12 cellular contexts compared by ENCODE assay signal in the genomic region with DNA sequence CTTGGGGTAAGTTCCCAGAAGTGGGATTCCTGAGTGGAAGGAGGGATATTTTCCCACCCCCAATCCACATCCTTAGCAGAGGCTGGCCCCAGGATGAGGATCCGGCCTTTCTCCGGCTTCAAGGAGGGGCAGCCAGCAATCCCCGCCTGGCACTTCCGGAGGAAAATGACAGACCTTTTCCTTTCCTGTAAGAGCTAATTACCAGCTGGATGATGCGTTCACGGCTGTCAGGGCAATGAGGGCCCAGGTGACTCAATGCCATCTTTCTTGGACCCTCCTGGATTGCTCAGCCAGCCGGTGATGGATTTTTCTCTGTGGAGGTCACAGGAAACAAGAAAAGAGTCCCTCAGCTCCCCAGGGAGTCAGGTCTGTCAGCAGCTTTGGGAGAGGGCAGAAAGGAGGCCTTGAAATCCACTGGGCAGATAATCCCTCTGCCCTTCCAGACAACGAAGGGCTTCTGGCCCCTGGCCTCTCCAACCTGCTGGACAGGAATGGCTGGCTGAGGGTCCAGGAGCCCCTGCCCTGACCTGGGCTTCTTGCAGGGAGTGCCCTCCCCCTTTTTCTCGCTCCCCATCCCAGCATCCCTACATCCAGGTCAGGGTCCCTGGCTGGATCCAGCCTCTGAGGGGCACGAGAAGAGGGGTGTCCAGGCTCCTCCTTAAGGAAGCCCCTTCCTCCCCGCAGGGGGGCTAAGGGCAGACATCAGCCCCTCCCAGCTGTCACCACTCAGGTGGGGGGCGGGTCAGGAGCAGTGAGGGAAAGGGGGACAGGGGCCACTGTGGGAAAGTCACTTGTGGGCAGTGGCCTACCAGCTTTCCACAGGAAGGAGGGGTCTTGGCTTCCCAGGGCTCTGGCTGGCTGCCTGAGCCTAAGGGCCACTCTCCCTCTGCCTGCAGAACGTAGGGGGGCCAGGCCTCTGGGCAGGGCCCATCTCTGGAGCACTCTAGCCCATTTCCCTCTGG. TPM values are rescaled to one million over a fixed set of nuclear protein-coding genes. Genes with fewer than 3 reads are reported as not detected.
A peak's percentile ranks its signal among the peaks of the same experiment; 100 is the strongest.
DNase-seq lines count a peak whose midpoint lies in the region; ATAC-seq and TF ChIP-seq lines count a peak whose summit lies in the region.
"Had no signal": no experiment of that assay in that cellular context is flagged by ENCODE, and none has a peak within 500 bp of the region (broad histone marks: within the 10 kb centered on the region; RNA-seq: fewer than 3 reads in every experiment).

No MANE protein-coding gene starts in this region.

- H3K4me1 Mint-ChIP-seq in activated CD4-positive, alpha-beta memory T cell treated with anti-CD3 and anti-CD28 coated beads for 36 hours (ENCODE audit: low read depth) = peaks cover 4% of the 10 kb centered on the region
- peaks cover 3% of the 10 kb centered on the region for H3K4me1 Mint-ChIP-seq in activated CD4-positive, alpha-beta memory T cell treated with anti-CD3 and anti-CD28 coated beads, Interleukin-2, amount 10 ng/mL, durations not matched to agents 7 days and 5 days
- peaks cover 0 to 4% (median 2%) of the 10 kb centered on the region in 7 donors for H3K4me1 Mint-ChIP-seq in naive thymus-derived CD4-positive, alpha-beta T cell

- no peak for ATAC-seq in HG02610 (IDR thresholded peaks at IDR 0.05; ENCODE audit: unreplicated experiment)
- ATAC-seq in naive thymus-derived CD4-positive, alpha-beta T cell = no peak

- no peaks in the 10 kb centered on the region for H3K36me3 Mint-ChIP-seq in activated CD4-positive, alpha-beta memory T cell treated with anti-CD3 and anti-CD28 coated beads for 36 hours
- no peaks in the 10 kb centered on the region for H3K36me3 Mint-ChIP-seq in activated CD4-positive, alpha-beta memory T cell treated with anti-CD3 and anti-CD28 coated beads, Interleukin-2, amount 10 ng/mL, durations not matched to agents 7 days and 5 days (ENCODE audit: low read depth)
- no peaks in the 10 kb centered on the region for H3K36me3 Mint-ChIP-seq in naive thymus-derived CD4-positive, alpha-beta T cell
- H3K36me3 Mint-ChIP-seq: activated naive CD8-positive, alpha-beta T cell treated with anti-CD3 and anti-CD28 coated beads, Interleukin-2, amount 10 ng/mL, durations not matched to agents 7 days and 5 days had no signal

- H3K4me1 ChIP-seq in left ventricle myocardium inferior (peaks cover 34% of the 10 kb centered on the region), spleen (peaks cover 0 to 30% (median 17%) of the 10 kb centered on the region in 6 donors)
- H3K4me1 ChIP-seq in naive thymus-derived CD4-positive, alpha-beta T cell (ENCODE audit: control insufficient read depth in 2 of 2, insufficient read depth in 2 of 2, low read length in 2 of 2) = no peaks in the 10 kb centered on the region

- no peaks in the 10 kb centered on the region for H3K9me3 Mint-ChIP-seq in activated CD4-positive, alpha-beta memory T cell treated with anti-CD3 and anti-CD28 coated beads for 36 hours
- no peaks in the 10 kb centered on the region for H3K9me3 Mint-ChIP-seq in activated CD4-positive, alpha-beta memory T cell treated with anti-CD3 and anti-CD28 coated beads, Interleukin-2, amount 10 ng/mL, durations not matched to agents 7 days and 5 days
- no peaks in the 10 kb centered on the region for H3K9me3 Mint-ChIP-seq in naive thymus-derived CD4-positive, alpha-beta T cell
- H3K9me3 Mint-ChIP-seq: activated naive CD8-positive, alpha-beta T cell treated with anti-CD3 and anti-CD28 coated beads, Interleukin-2, amount 10 ng/mL, durations not matched to agents 7 days and 5 days had no signal

- no peak for TF ChIP-seq POLR2A in spleen (IDR thresholded peaks at IDR 0.05)

- CTCF ChIA-PET in activated CD4-positive, alpha-beta memory T cell treated with anti-CD3 and anti-CD28 coated beads for 36 hours (lab: Charles Lee) = interaction anchor here (1.6 kb wide), 1 partner anchor 8 kb away, joined by 9 read pairs; no protein-coding TSS in a partner anchor
- CTCF ChIA-PET in activated CD4-positive, alpha-beta memory T cell treated with anti-CD3 and anti-CD28 coated beads, Interleukin-2, amount 10 ng/mL, durations not matched to agents 7 days and 5 days (lab: Charles Lee) = no interaction called here
- CTCF ChIA-PET in RWPE1 (lab: Yijun Ruan, JAX) = no interaction called here
- CTCF ChIA-PET in naive thymus-derived CD4-positive, alpha-beta T cell (lab: Charles Lee) = interaction anchor here (1.4 kb wide), 1 partner anchor 96 kb away, joined by 3 read pairs; no protein-coding TSS in a partner anchor

- no peaks in the 10 kb centered on the region for H3K9me3 ChIP-seq in left ventricle myocardium inferior (replicated peaks)
- no peaks in the 10 kb centered on the region for H3K9me3 ChIP-seq in spleen
- no peaks in the 10 kb centered on the region for H3K9me3 ChIP-seq in naive thymus-derived CD4-positive, alpha-beta T cell (ENCODE audit: control insufficient read depth in 2 of 3, low read length in 3 of 3)
- H3K9me3 ChIP-seq: sigmoid colon had no signal

- 28 to 42% (median 34%) methylated on average over 12 to 13 of the region's 13 CpGs for WGBS in spleen, 5 donors

- POLR2A ChIA-PET in activated CD4-positive, alpha-beta memory T cell treated with anti-CD3 and anti-CD28 coated beads for 36 hours (lab: Charles Lee) = no interaction called here
- POLR2A ChIA-PET in activated CD4-positive, alpha-beta memory T cell treated with anti-CD3 and anti-CD28 coated beads, Interleukin-2, amount 10 ng/mL, durations not matched to agents 7 days and 5 days (lab: Charles Lee) = interaction anchor here (0.8 to 1.5 kb wide), 2 partner anchors 17 to 452 kb away, joined by 4 to 5 read pairs; a partner anchor contains a TSS
- POLR2A ChIA-PET in RWPE1 (lab: Yijun Ruan, JAX; ENCODE audit: low non-redundant PET) = no interaction called here
- POLR2A ChIA-PET in naive thymus-derived CD4-positive, alpha-beta T cell (lab: Charles Lee) = no interaction called here

- H3K27ac ChIP-seq in RWPE1 (peak overlapping the region; percentile 78), left ventricle myocardium inferior (replicated peaks) (peak overlapping the region; percentile 66), spleen (peak overlapping the region; percentile 46 to 68 (median 62))
- H3K27ac ChIP-seq in naive thymus-derived CD4-positive, alpha-beta T cell (ENCODE audit: low read depth, low read length) = no peak overlapping the region
- H3K27ac ChIP-seq: PC-9, sigmoid colon had no signal

- H3K36me3 ChIP-seq in left ventricle myocardium inferior (no peaks in the 10 kb centered on the region), spleen (no peaks in the 10 kb centered on the region)
- no peaks in the 10 kb centered on the region for H3K36me3 ChIP-seq in naive thymus-derived CD4-positive, alpha-beta T cell (ENCODE audit: control insufficient read depth in 2 of 3, insufficient read depth in 3 of 3, low read length in 3 of 3)
- H3K36me3 ChIP-seq: sigmoid colon had no signal

- H3K27me3 ChIP-seq in left ventricle myocardium inferior (ENCODE audit: low read depth) (no peaks in the 10 kb centered on the region), spleen (replicated peaks in 1 of 7) (peaks cover 0 to 72% (median 0%) of the 10 kb centered on the region in 7 donors)
- no peaks in the 10 kb centered on the region for H3K27me3 ChIP-seq in naive thymus-derived CD4-positive, alpha-beta T cell (ENCODE audit: control insufficient read depth in 2 of 2, insufficient read depth in 2 of 2, low read length in 2 of 2)
- H3K27me3 ChIP-seq: sigmoid colon had no signal

- intact Hi-C loops in activated CD4-positive, alpha-beta memory T cell treated with anti-CD3 and anti-CD28 coated beads for 36 hours (cut with micrococcal nuclease) = no loop called here
- intact Hi-C loops in left ventricle myocardium inferior (cut with micrococcal nuclease) = no loop called here
- intact Hi-C loops in spleen (cut with DNase I; ENCODE audit: low total_unique reads) = no loop called here
- intact Hi-C loops in naive thymus-derived CD4-positive, alpha-beta T cell (cut with micrococcal nuclease) = no loop called here

- TF ChIP-seq CTCF in RWPE1 (conservative IDR thresholded peaks at IDR 0.05; ENCODE audit: low read depth) (no peak), left ventricle myocardium inferior (IDR thresholded peaks at IDR 0.05; ENCODE audit: borderline replicate concordance) (no peak), spleen (IDR thresholded peaks at IDR 0.05 in 8 of 11, conservative IDR thresholded peaks at IDR 0.05 in 3 of 11) (no peak)

- peak; percentile 48 for DNase-seq in activated CD4-positive, alpha-beta memory T cell treated with anti-CD3 and anti-CD28 coated beads for 36 hours
- no peak for DNase-seq in activated CD4-positive, alpha-beta memory T cell treated with anti-CD3 and anti-CD28 coated beads, Interleukin-2, amount 10 ng/mL, durations not matched to agents 7 days and 5 days
- DNase-seq in RWPE1 (ENCODE audit: low spot score) (peak; percentile 44), left ventricle myocardium inferior (no peak), spleen (no peak), DMS79 (lab: John Stamatoyannopoulos, UW) (no peak)
- no peak for DNase-seq in naive thymus-derived CD4-positive, alpha-beta T cell
- DNase-seq: activated CD4-positive, alpha-beta T cell treated with anti-CD3 and anti-CD28 coated beads for 4 hours; activated naive CD8-positive, alpha-beta T cell treated with anti-CD3 and anti-CD28 coated beads, Interleukin-2, amount 10 ng/mL, durations not matched to agents 7 days and 5 days; PC-9; sigmoid colon had no signal

- no peak overlapping the region for H3K4me3 Mint-ChIP-seq in activated CD4-positive, alpha-beta memory T cell treated with anti-CD3 and anti-CD28 coated beads for 36 hours
- H3K4me3 Mint-ChIP-seq in activated CD4-positive, alpha-beta memory T cell treated with anti-CD3 and anti-CD28 coated beads, Interleukin-2, amount 10 ng/mL, durations not matched to agents 7 days and 5 days = no peak overlapping the region
- H3K4me3 Mint-ChIP-seq in naive thymus-derived CD4-positive, alpha-beta T cell = no peak overlapping the region
- H3K4me3 Mint-ChIP-seq: activated naive CD8-positive, alpha-beta T cell treated with anti-CD3 and anti-CD28 coated beads, Interleukin-2, amount 10 ng/mL, durations not matched to agents 7 days and 5 days had no signal

- peaks cover 33% of the 10 kb centered on the region for H3K27me3 Mint-ChIP-seq in activated CD4-positive, alpha-beta memory T cell treated with anti-CD3 and anti-CD28 coated beads for 36 hours
- H3K27me3 Mint-ChIP-seq in activated CD4-positive, alpha-beta memory T cell treated with anti-CD3 and anti-CD28 coated beads, Interleukin-2, amount 10 ng/mL, durations not matched to agents 7 days and 5 days = peaks cover 29% of the 10 kb centered on the region
- peaks cover 21 to 51% (median 34%) of the 10 kb centered on the region in 5 donors for H3K27me3 Mint-ChIP-seq in naive thymus-derived CD4-positive, alpha-beta T cell

- H3K4me3 ChIP-seq in left ventricle myocardium inferior = no peak overlapping the region
- no peak overlapping the region for H3K4me3 ChIP-seq in spleen
- H3K4me3 ChIP-seq in naive thymus-derived CD4-positive, alpha-beta T cell (ENCODE audit: low read length) = no peak overlapping the region
- H3K4me3 ChIP-seq: PC-9, sigmoid colon had no signal

- no peak overlapping the region for H3K27ac Mint-ChIP-seq in activated CD4-positive, alpha-beta memory T cell treated with anti-CD3 and anti-CD28 coated beads for 36 hours
- no peak overlapping the region for H3K27ac Mint-ChIP-seq in activated CD4-positive, alpha-beta memory T cell treated with anti-CD3 and anti-CD28 coated beads, Interleukin-2, amount 10 ng/mL, durations not matched to agents 7 days and 5 days
- no peak overlapping the region for H3K27ac Mint-ChIP-seq in naive thymus-derived CD4-positive, alpha-beta T cell
- H3K27ac Mint-ChIP-seq: activated naive CD8-positive, alpha-beta T cell treated with anti-CD3 and anti-CD28 coated beads, Interleukin-2, amount 10 ng/mL, durations not matched to agents 7 days and 5 days had no signal

RNA-seq across cellular contexts. Expression of a gene that starts 16.1 kb away (rescaled TPM):
- 10 to 100 TPM; 10.7 to 12.3 TPM for total RNA-seq in activated CD4-positive, alpha-beta memory T cell treated with anti-CD3 and anti-CD28 coated beads for 36 hours
- 10 to 100 TPM; 10.2 to 11.7 TPM for total RNA-seq in activated CD4-positive, alpha-beta memory T cell treated with anti-CD3 and anti-CD28 coated beads, Interleukin-2, amount 10 ng/mL, durations not matched to agents 7 days and 5 days
- total RNA-seq in left ventricle myocardium inferior (41.0 TPM), spleen (10 to 100 TPM in 4 of 7 donors, 1 to 10 TPM in 3; 6.0 to 12.4 (median 11.3) TPM)
- 1 to 10 TPM; 1.6 to 6.5 (median 1.9) TPM for polyA plus RNA-seq in spleen
- 1 to 10 TPM; 7.6 to 9.9 (median 9.0) TPM for total RNA-seq in naive thymus-derived CD4-positive, alpha-beta T cell
- polyA plus RNA-seq in naive thymus-derived CD4-positive, alpha-beta T cell = 1 to 10 TPM in 1 of 2 donors, under 1 TPM in 1; 0.76 to 1.5 TPM

RNA-seq across cellular contexts. Expression of a gene that starts 24.8 kb away (rescaled TPM):
- under 1 TPM; 0.29 to 0.38 TPM for total RNA-seq in activated CD4-positive, alpha-beta memory T cell treated with anti-CD3 and anti-CD28 coated beads for 36 hours
- under 1 TPM; 0.08 to 0.10 TPM for total RNA-seq in activated CD4-positive, alpha-beta memory T cell treated with anti-CD3 and anti-CD28 coated beads, Interleukin-2, amount 10 ng/mL, durations not matched to agents 7 days and 5 days
- total RNA-seq in left ventricle myocardium inferior (1.2 TPM), spleen (1 to 10 TPM; 1.8 to 4.2 (median 2.8) TPM)
- polyA plus RNA-seq in spleen = under 1 TPM; 0.43 to 0.67 (median 0.64) TPM
- under 1 TPM in 2 of 5 experiments, not detected in 3; 0.40 to 0.41 TPM for total RNA-seq in naive thymus-derived CD4-positive, alpha-beta T cell
- not detected for polyA plus RNA-seq in naive thymus-derived CD4-positive, alpha-beta T cell

Comparison
In these comparisons a context has a peak if more than half of its experiments do, and no peak if none do; other contexts are left out.
1. DNase-seq: peak in activated CD4-positive, alpha-beta memory T cell treated with anti-CD3 and anti-CD28 coated beads for 36 hours (single experiment) and RWPE1 (single experiment); none in activated CD4-positive, alpha-beta memory T cell treated with anti-CD3 and anti-CD28 coated beads, Interleukin-2, amount 10 ng/mL, durations not matched to agents 7 days and 5 days (single experiment), left ventricle myocardium inferior (single experiment), spleen (single experiment), naive thymus-derived CD4-positive, alpha-beta T cell (0 of 9) and DMS79 (single experiment).
2. CTCF ChIA-PET loops: an anchor here in activated CD4-positive, alpha-beta memory T cell treated with anti-CD3 and anti-CD28 coated beads for 36 hours (1.6 kb wide) and naive thymus-derived CD4-positive, alpha-beta T cell (1.4 kb wide); none called in activated CD4-positive, alpha-beta memory T cell treated with anti-CD3 and anti-CD28 coated beads, Interleukin-2, amount 10 ng/mL, durations not matched to agents 7 days and 5 days and RWPE1.